Comparison of ENCODE assay signal across 1 cellular context in genomic region chr16:52496051-52496876, GRCh38.
TF ChIP-seq lines count a peak whose summit lies in the region.

No MANE protein-coding gene starts in this region.

TF ChIP-seq in HepG2, 621 proteins besides CTCF, POLR2A, EP300 and RAD21 (continued from another document):
- TF ChIP-seq, protein P1, sequence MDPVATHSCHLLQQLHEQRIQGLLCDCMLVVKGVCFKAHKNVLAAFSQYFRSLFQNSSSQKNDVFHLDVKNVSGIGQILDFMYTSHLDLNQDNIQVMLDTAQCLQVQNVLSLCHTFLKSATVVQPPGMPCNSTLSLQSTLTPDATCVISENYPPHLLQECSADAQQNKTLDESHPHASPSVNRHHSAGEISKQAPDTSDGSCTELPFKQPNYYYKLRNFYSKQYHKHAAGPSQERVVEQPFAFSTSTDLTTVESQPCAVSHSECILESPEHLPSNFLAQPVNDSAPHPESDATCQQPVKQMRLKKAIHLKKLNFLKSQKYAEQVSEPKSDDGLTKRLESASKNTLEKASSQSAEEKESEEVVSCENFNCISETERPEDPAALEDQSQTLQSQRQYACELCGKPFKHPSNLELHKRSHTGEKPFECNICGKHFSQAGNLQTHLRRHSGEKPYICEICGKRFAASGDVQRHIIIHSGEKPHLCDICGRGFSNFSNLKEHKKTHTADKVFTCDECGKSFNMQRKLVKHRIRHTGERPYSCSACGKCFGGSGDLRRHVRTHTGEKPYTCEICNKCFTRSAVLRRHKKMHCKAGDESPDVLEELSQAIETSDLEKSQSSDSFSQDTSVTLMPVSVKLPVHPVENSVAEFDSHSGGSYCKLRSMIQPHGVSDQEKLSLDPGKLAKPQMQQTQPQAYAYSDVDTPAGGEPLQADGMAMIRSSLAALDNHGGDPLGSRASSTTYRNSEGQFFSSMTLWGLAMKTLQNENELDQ (CRISPR knock-in tag; IDR thresholded peaks at IDR 0.05; ENCODE audit: borderline replicate concordance) = peak; percentile 24; the same call in 1 of the 2 replicates
- 0 out of 2 replicates have a peak, but pooled peaks have one; percentile 86 for TF ChIP-seq MIER3 (CRISPR knock-in tag; IDR thresholded peaks at IDR 0.05; ENCODE audit: borderline replicate concordance)
- TF ChIP-seq KDM2A (CRISPR knock-in tag; IDR thresholded peaks at IDR 0.05; ENCODE audit: borderline replicate concordance, low read depth) = no peak
- no peak for TF ChIP-seq USF2 (IDR thresholded peaks at IDR 0.05; ENCODE audit: low read depth, low read length)
- no peak for TF ChIP-seq USF2 (CRISPR knock-in tag; IDR thresholded peaks at IDR 0.05; ENCODE audit: borderline replicate concordance)
- peak; percentile 85 for TF ChIP-seq GFI1 (CRISPR knock-in tag; IDR thresholded peaks at IDR 0.05; ENCODE audit: borderline replicate concordance)
- TF ChIP-seq FIP1L1 (IDR thresholded peaks at IDR 0.05; ENCODE audit: borderline replicate concordance, insufficient read depth, low read depth, low read length) = no peak
- no peak for TF ChIP-seq ZBTB1 (CRISPR knock-in tag; IDR thresholded peaks at IDR 0.05; ENCODE audit: borderline replicate concordance)
- TF ChIP-seq NFATC3 (CRISPR knock-in tag; IDR thresholded peaks at IDR 0.05) = no peak
- TF ChIP-seq RNF219 (CRISPR knock-in tag; IDR thresholded peaks at IDR 0.05) = no peak
- no peak for TF ChIP-seq SUZ12 (IDR thresholded peaks at IDR 0.05; ENCODE audit: low read depth, low read length)
- no peak for TF ChIP-seq ZNF687 (CRISPR knock-in tag; IDR thresholded peaks at IDR 0.05)
- no peak for TF ChIP-seq IKZF1 (IDR thresholded peaks at IDR 0.05)
- TF ChIP-seq HIC2 (CRISPR knock-in tag; IDR thresholded peaks at IDR 0.05; ENCODE audit: low read depth) = no peak
- no peak for TF ChIP-seq ZFYVE20 (CRISPR knock-in tag; IDR thresholded peaks at IDR 0.05; ENCODE audit: borderline replicate concordance, low read depth)
- no peak; the same call in 1 of the 2 replicates for TF ChIP-seq ZNF816 (CRISPR knock-in tag; IDR thresholded peaks at IDR 0.05; ENCODE audit: borderline replicate concordance)
- no peak for TF ChIP-seq ZNF510 (CRISPR knock-in tag; IDR thresholded peaks at IDR 0.05; ENCODE audit: low read depth)
- TF ChIP-seq DNMT3B (CRISPR knock-in tag; conservative IDR thresholded peaks at IDR 0.05) = no peak; the same call in 1 of the 2 replicates
- peak; percentile 87 for TF ChIP-seq MIER2 (CRISPR knock-in tag; IDR thresholded peaks at IDR 0.05)
- TF ChIP-seq KMT2B (CRISPR knock-in tag; IDR thresholded peaks at IDR 0.05) = peak; percentile 52; the same call in 1 of the 2 replicates
- no peak for TF ChIP-seq ZNF670 (CRISPR knock-in tag; IDR thresholded peaks at IDR 0.05; ENCODE audit: borderline replicate concordance)
- no peak for TF ChIP-seq ARHGAP35 (CRISPR knock-in tag; IDR thresholded peaks at IDR 0.05; ENCODE audit: borderline replicate concordance)
- 0 out of 2 replicates have a peak, but pooled peaks have one; percentile 61 for TF ChIP-seq TOE1 (CRISPR knock-in tag; IDR thresholded peaks at IDR 0.05)
- TF ChIP-seq FOXC1 (CRISPR knock-in tag; IDR thresholded peaks at IDR 0.05; ENCODE audit: borderline replicate concordance) = no peak
- no peak for TF ChIP-seq ZNF101 (CRISPR knock-in tag; IDR thresholded peaks at IDR 0.05; ENCODE audit: borderline replicate concordance, low read depth)
- no peak for TF ChIP-seq ZNF850 (CRISPR knock-in tag; conservative IDR thresholded peaks at IDR 0.05)
- TF ChIP-seq ZNF451 (CRISPR knock-in tag; IDR thresholded peaks at IDR 0.05) = no peak
- no peak for TF ChIP-seq ZNF180 (CRISPR knock-in tag; IDR thresholded peaks at IDR 0.05; ENCODE audit: borderline replicate concordance, low read depth)
- peak; percentile 75; the same call in 1 of the 2 replicates for TF ChIP-seq HNF4G (IDR thresholded peaks at IDR 0.05; ENCODE audit: borderline replicate concordance, low read depth, low read length)
- TF ChIP-seq HNF4G (CRISPR knock-in tag; IDR thresholded peaks at IDR 0.05; ENCODE audit: borderline replicate concordance, low read depth) = no peak; the same call in 1 of the 2 replicates
TF ChIP-seq in HepG2: peak in this region for 211.
